17 cellular contexts compared by ENCODE assay signal in genomic region chr13:38897521-38897920, GRCh38.
DNase-seq lines count a peak whose midpoint lies in the region; ATAC-seq and TF ChIP-seq lines count a peak whose summit lies in the region.
"Had no signal": no experiment of that assay in that cellular context is flagged by ENCODE, and none has a peak within 500 bp of the region (broad histone marks: within the 10 kb centered on the region; RNA-seq: fewer than 3 reads in every experiment).

No MANE protein-coding gene starts in this region.

- in situ Hi-C loops in ACHN (cut with HindIII; ENCODE audit: low pct_ligation_motif_present, low pct_unique_long_range_greater_than_20kb, low sequenced_read_pairs) = no loop called here

- H3K4me1 ChIP-seq in osteoblast (ENCODE audit: insufficient read depth, low read length) = no peaks in the 10 kb centered on the region
- H3K4me1 ChIP-seq: A549, BLaER1 had no signal

- H3K9me3 ChIP-seq in osteoblast (ENCODE audit: low read depth, low read length) = no peaks in the 10 kb centered on the region
- H3K9me3 ChIP-seq: A549, BLaER1, HAP-1 had no signal

- H3K4me2 ChIP-seq in osteoblast (ENCODE audit: insufficient read depth, low read length) = no peak overlapping the region
- H3K4me2 ChIP-seq: A549, BLaER1 had no signal

- no peaks in the 10 kb centered on the region for H4K20me1 ChIP-seq in osteoblast (ENCODE audit: insufficient read depth, low read length)
- H4K20me1 ChIP-seq: BLaER1 had no signal

- no peaks in the 10 kb centered on the region for H3K36me3 ChIP-seq in osteoblast (ENCODE audit: insufficient read depth, low read length)
- H3K36me3 ChIP-seq: BLaER1, HAP-1 had no signal

- ATAC-seq in HG03196 (IDR thresholded peaks at IDR 0.05; ENCODE audit: unreplicated experiment) (no peak), GM21717 (IDR thresholded peaks at IDR 0.05; ENCODE audit: unreplicated experiment) (no peak)
- ATAC-seq: A549 had no signal

- no peaks in the 10 kb centered on the region for H3K79me2 ChIP-seq in osteoblast (ENCODE audit: insufficient read depth, low read length)

- TF ChIP-seq CTCF in osteoblast (IDR thresholded peaks at IDR 0.05; ENCODE audit: extremely low read depth, low read depth, low read length) = no peak

- no peaks in the 10 kb centered on the region for H3K27me3 ChIP-seq in osteoblast (ENCODE audit: insufficient read depth, low read length)
- H3K27me3 ChIP-seq: BLaER1 had no signal

- H2AFZ ChIP-seq in osteoblast (ENCODE audit: low read length) = no peak overlapping the region
- H2AFZ ChIP-seq: GM23248 had no signal

- no peak overlapping the region for H3K27ac ChIP-seq in osteoblast (ENCODE audit: low read depth, low read length)
- H3K27ac ChIP-seq: 22Rv1, A549, BLaER1, GM23248, HL-60 had no signal

- peak; percentile 50 for DNase-seq in ACHN
- DNase-seq in HK-2 (ENCODE audit: unreplicated experiment) = peak; percentile 14
- DNase-seq in glomerular visceral epithelial cell (ENCODE audit: extremely low spot score) = peak; percentile 33
- peak; percentile 6 for DNase-seq in osteoblast (ENCODE audit: insufficient read length, low spot score, missing footprints)
- no peak for DNase-seq in NCI-H526 (lab: John Stamatoyannopoulos, UW)
- DNase-seq: Calu3; CD4-positive, alpha-beta memory T cell; DMS79 treated with DMSO at 0.1 percent for 48 hours; GF-D8; GM23248 had no signal

- no peak overlapping the region for H3K4me3 ChIP-seq in osteoblast (ENCODE audit: insufficient read depth, low read length)
- H3K4me3 ChIP-seq: A549, BLaER1, GM23248, HAP-1 had no signal

Comparison
In these comparisons a context has a peak if more than half of its experiments do, and no peak if none do; other contexts are left out.
1. DNase-seq: peak in ACHN (single experiment), HK-2 (single experiment), glomerular visceral epithelial cell (single experiment) and osteoblast (single experiment); none in NCI-H526 (0 of 2).